8 cellular contexts compared by ENCODE assay signal in genomic region chr16:11781773-11782172, GRCh38. TPM values are rescaled to one million over a fixed set of nuclear protein-coding genes. Genes with fewer than 3 reads are reported as not detected.
DNase-seq lines count a peak whose midpoint lies in the region; ATAC-seq and TF ChIP-seq lines count a peak whose summit lies in the region.

No MANE protein-coding gene starts in this region.

- H3K36me3 Mint-ChIP-seq in activated B cell treated with CpG ODN at 0.5 μM for 24 hours (ENCODE audit: low read depth): peaks cover 54% of the 10 kb centered on the region

- no peaks in the 10 kb centered on the region for H3K27me3 Mint-ChIP-seq in activated B cell treated with CpG ODN at 0.5 μM for 24 hours
- H3K27me3 Mint-ChIP-seq in stimulated activated naive CD8-positive, alpha-beta T cell treated with anti-CD3 and anti-CD28 coated beads, Interleukin-15, amount 100 ng/mL, for 72 hours: no peaks in the 10 kb centered on the region

- POLR2A ChIA-PET in activated B cell treated with CpG ODN at 0.5 μM for 24 hours (lab: Charles Lee): interaction anchor here (0.7 to 9.4 kb wide), 10 partner anchors 7 to 211 kb away, joined by 3 to 182 read pairs (median 10); partner anchors contain the start of genes TXNDC11 and ZC3H7A

- H3K4me1 Mint-ChIP-seq in activated B cell treated with CpG ODN at 0.5 μM for 24 hours: peaks cover 61% of the 10 kb centered on the region
- H3K4me1 Mint-ChIP-seq in stimulated activated naive CD8-positive, alpha-beta T cell treated with anti-CD3 and anti-CD28 coated beads, Interleukin-15, amount 100 ng/mL, for 72 hours: peaks cover 67% of the 10 kb centered on the region

- TF ChIP-seq CTCF in activated B cell treated with CpG ODN at 0.5 μM for 24 hours (IDR thresholded peaks at IDR 0.05): no peak

- H3K9me3 Mint-ChIP-seq in activated B cell treated with CpG ODN at 0.5 μM for 24 hours: no peaks in the 10 kb centered on the region
- H3K9me3 Mint-ChIP-seq in stimulated activated naive CD8-positive, alpha-beta T cell treated with anti-CD3 and anti-CD28 coated beads, Interleukin-15, amount 100 ng/mL, for 72 hours: no peaks in the 10 kb centered on the region

- peak; percentile 8 for ATAC-seq in Right ventricle myocardium superior (ENCODE audit: poor library complexity)
- no peak for ATAC-seq in Right ventricle myocardium inferior
- no peak for ATAC-seq in activated B cell treated with CpG ODN at 0.5 μM for 24 hours (ENCODE audit: low read depth)
- ATAC-seq in stimulated activated naive CD8-positive, alpha-beta T cell treated with anti-CD3 and anti-CD28 coated beads, Interleukin-15, amount 100 ng/mL, for 72 hours: no peak
- no peak for ATAC-seq in GM18868 (IDR thresholded peaks at IDR 0.05; ENCODE audit: unreplicated experiment)
- no peak for ATAC-seq in GM21723 (IDR thresholded peaks at IDR 0.05; ENCODE audit: unreplicated experiment)
- no peak for ATAC-seq in HG02973 (IDR thresholded peaks at IDR 0.05; ENCODE audit: unreplicated experiment)

- intact Hi-C loops in Right ventricle myocardium superior (cut with DNase I) (no loop called here), Right ventricle myocardium inferior (cut with DNase I) (loop anchor here (5.0 kb wide), 1 partner anchor 39 kb away; the partner anchor contains the start of gene TXNDC11), activated B cell treated with CpG ODN at 0.5 μM for 24 hours (cut with micrococcal nuclease) (loop anchor here (5.0 kb wide), 1 partner anchor 194 kb away; the partner anchor contains the start of gene LITAF)

- no peak for DNase-seq in Right ventricle myocardium superior
- DNase-seq in Right ventricle myocardium inferior (ENCODE audit: missing footprints): no peak
- DNase-seq in activated B cell treated with CpG ODN at 0.5 μM for 24 hours: no peak
- DNase-seq in hypothalamus (lab: John Stamatoyannopoulos, UW): peak in 27 of 51 donors; percentile 5 to 65 (median 28)
- DNase-seq in stimulated activated naive CD8-positive, alpha-beta T cell treated with anti-CD3 and anti-CD28 coated beads, Interleukin-15, amount 100 ng/mL, for 72 hours: no peak

- CTCF ChIA-PET in activated B cell treated with CpG ODN at 0.5 μM for 24 hours (lab: Charles Lee): interaction anchor here (0.8 to 8.1 kb wide), 3 partner anchors 11 to 39 kb away, joined by 3 to 58 read pairs (median 4); partner anchors contain the start of genes TXNDC11 and ZC3H7A

- H3K4me3 Mint-ChIP-seq in activated B cell treated with CpG ODN at 0.5 μM for 24 hours: peak overlapping the region; percentile 80
- peak overlapping the region; percentile 79 to 83 for H3K4me3 Mint-ChIP-seq in stimulated activated naive CD8-positive, alpha-beta T cell treated with anti-CD3 and anti-CD28 coated beads, Interleukin-15, amount 100 ng/mL, for 72 hours

- peak overlapping the region; percentile 98 for H3K27ac Mint-ChIP-seq in activated B cell treated with CpG ODN at 0.5 μM for 24 hours
- H3K27ac Mint-ChIP-seq in stimulated activated naive CD8-positive, alpha-beta T cell treated with anti-CD3 and anti-CD28 coated beads, Interleukin-15, amount 100 ng/mL, for 72 hours: peak overlapping the region; percentile 65 to 98

RNA-seq across cellular contexts. Expression of gene ZC3H7A, which starts 15.3 kb away (rescaled TPM):
- total RNA-seq in Right ventricle myocardium superior (23.7 TPM), Right ventricle myocardium inferior (22.6 TPM), activated B cell treated with CpG ODN at 0.5 μM for 24 hours (143 and 163 TPM in 2 replicates)

RNA-seq across cellular contexts. Expression of gene TXNDC11, which starts 39.1 kb away (rescaled TPM):
- 18.6 TPM for total RNA-seq in Right ventricle myocardium superior
- 20.3 TPM for total RNA-seq in Right ventricle myocardium inferior
- total RNA-seq in activated B cell treated with CpG ODN at 0.5 μM for 24 hours: 54.3 and 63.2 TPM in 2 replicates

Comparison
In these comparisons a context has a peak if more than half of its experiments do, and no peak if none do; other contexts are left out.
1. DNase-seq: peak in hypothalamus (27 of 51); none in Right ventricle myocardium superior (single experiment), Right ventricle myocardium inferior (single experiment), activated B cell treated with CpG ODN at 0.5 μM for 24 hours (single experiment) and stimulated activated naive CD8-positive, alpha-beta T cell treated with anti-CD3 and anti-CD28 coated beads, Interleukin-15, amount 100 ng/mL, for 72 hours (0 of 2).